8 cellular contexts compared by ENCODE assay signal in the genomic region with DNA sequence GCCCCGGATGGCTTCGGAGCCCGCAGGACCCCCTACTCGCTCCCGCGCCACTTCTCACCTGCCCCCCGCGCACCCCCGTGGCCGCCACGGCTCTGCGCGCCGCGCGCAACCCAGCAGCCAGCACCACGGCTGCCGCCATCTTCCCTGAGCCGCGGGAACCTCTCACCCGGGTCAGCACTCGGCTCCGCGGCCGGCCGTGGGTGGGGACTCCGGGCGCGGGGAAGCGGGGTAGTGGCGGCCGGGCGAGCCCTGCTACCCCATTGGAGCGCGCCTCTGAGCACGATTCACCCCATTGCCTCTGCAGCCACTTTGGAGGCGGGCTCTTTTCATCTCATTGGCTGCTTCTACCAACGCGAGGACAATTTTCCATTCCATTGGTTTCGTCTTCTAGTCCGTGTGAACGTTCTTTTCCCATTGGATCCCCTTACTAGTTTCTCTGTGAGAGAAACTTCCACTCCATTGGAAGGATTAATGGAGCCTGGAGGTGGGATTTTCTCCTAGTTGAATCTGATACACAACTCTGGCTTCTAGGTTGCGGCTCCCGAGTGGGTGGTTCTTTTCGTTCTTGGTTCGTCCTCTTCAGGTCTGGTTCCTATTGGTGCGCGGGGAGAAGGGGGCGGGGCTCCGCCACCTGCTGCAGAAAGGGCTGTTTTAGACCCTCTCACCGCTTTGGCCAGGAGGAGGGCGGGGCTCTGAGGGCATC. TPM values are rescaled to one million over a fixed set of nuclear protein-coding genes. Genes with fewer than 3 reads are reported as not detected.
A peak's percentile ranks its signal among the peaks of the same experiment; 100 is the strongest.
DNase-seq lines count a peak whose midpoint lies in the region; ATAC-seq and TF ChIP-seq lines count a peak whose summit lies in the region.

A gene (minus strand): TSS at position 202 of the 703 bp plus-strand sequence. CDS start 63 bp downstream, at position 139.

- H3K27ac ChIP-seq in caudate nucleus (ENCODE audit: low read depth, low read length) = peak within 1 kb of the TSS; percentile 95

- H3K4me3 Mint-ChIP-seq in activated B cell treated with CpG ODN at 0.5 μM for 24 hours = peak within 1 kb of the TSS; percentile 98
- peak within 1 kb of the TSS; percentile 94 to 99 (median 96) for H3K4me3 Mint-ChIP-seq in immature natural killer cell

- H3K4me1 Mint-ChIP-seq in activated B cell treated with CpG ODN at 0.5 μM for 24 hours = peaks cover 36% of the 10 kb centered on the region
- peaks cover 46% of the 10 kb centered on the region in 2 donors for H3K4me1 Mint-ChIP-seq in immature natural killer cell

- H3K36me3 Mint-ChIP-seq in activated B cell treated with CpG ODN at 0.5 μM for 24 hours (ENCODE audit: low read depth) (peaks cover 9% of the 10 kb centered on the region), immature natural killer cell (no peaks in the 10 kb centered on the region)

- in situ Hi-C loops in GM18951 (cut with MboI; ENCODE audit: low sequenced_read_pairs, unreplicated experiment) = no loop called here

- TF ChIP-seq POLR2A in GM18951 (IDR thresholded peaks at IDR 0.05; ENCODE audit: extremely low read depth, insufficient read depth, insufficient read length) = peak; percentile 96

- CTCF ChIA-PET in activated B cell treated with CpG ODN at 0.5 μM for 24 hours (lab: Charles Lee) = interaction anchor here (1.0 to 4.1 kb wide), 4 partner anchors 12 to 67 kb away, joined by 3 to 31 read pairs (median 13); no protein-coding TSS in a partner anchor

- peak; percentile 97 for DNase-seq in AG08395 (ENCODE audit: low spot score)
- DNase-seq in NCI-H345 (lab: John Stamatoyannopoulos, UW) = peak; percentile 99
- DNase-seq in activated B cell treated with CpG ODN at 0.5 μM for 24 hours = peak; percentile 90
- peak; percentile 75 to 99 (median 95) for DNase-seq in caudate nucleus (lab: John Stamatoyannopoulos, UW)
- peak; percentile 96 to 97 (median 96) for DNase-seq in immature natural killer cell
- peak; percentile 95 for DNase-seq in smooth muscle cell of the brain vasculature (ENCODE audit: low read depth, low spot score)

- POLR2A ChIA-PET in activated B cell treated with CpG ODN at 0.5 μM for 24 hours (lab: Charles Lee) = interaction anchor here (0.8 to 1.9 kb wide), 16 partner anchors 8 to 325 kb away, joined by 3 to 18 read pairs (median 4); a partner anchor contains a TSS

- no peaks in the 10 kb centered on the region for H3K9me3 Mint-ChIP-seq in activated B cell treated with CpG ODN at 0.5 μM for 24 hours
- no peaks in the 10 kb centered on the region for H3K9me3 Mint-ChIP-seq in immature natural killer cell

- TF ChIP-seq CTCF in activated B cell treated with CpG ODN at 0.5 μM for 24 hours (IDR thresholded peaks at IDR 0.05) = no peak

- intact Hi-C loops in activated B cell treated with CpG ODN at 0.5 μM for 24 hours (cut with micrococcal nuclease) = loop anchor here (1.0 to 10.0 kb wide), 12 partner anchors 14 to 2000 kb away; a partner anchor contains a TSS

- ATAC-seq in HG03196 (IDR thresholded peaks at IDR 0.05; ENCODE audit: unreplicated experiment) = peak; percentile 74
- peak; percentile 83 for ATAC-seq in activated B cell treated with CpG ODN at 0.5 μM for 24 hours (ENCODE audit: low read depth)

- H3K27me3 Mint-ChIP-seq in activated B cell treated with CpG ODN at 0.5 μM for 24 hours (no peaks in the 10 kb centered on the region), immature natural killer cell (ENCODE audit: low read depth in 3 of 3) (peaks cover 13 to 21% (median 15%) of the 10 kb centered on the region in 3 donors)

- H3K27ac Mint-ChIP-seq in activated B cell treated with CpG ODN at 0.5 μM for 24 hours (peak within 1 kb of the TSS; percentile 99), immature natural killer cell (peak within 1 kb of the TSS; percentile 93 to 99 (median 96))

RNA-seq across cellular contexts. Expression of the gene that starts here (rescaled TPM):
- 27.9 and 34.0 TPM in 2 replicates for total RNA-seq in activated B cell treated with CpG ODN at 0.5 μM for 24 hours
- 100 to 1,000 TPM; 105 to 124 (median 122) TPM for polyA plus RNA-seq in immature natural killer cell

Comparison
In these comparisons a context has a peak if more than half of its experiments do, and no peak if none do; other contexts are left out.
1. Peak in every context shown above with its lines: DNase-seq, ATAC-seq and H3K27ac ChIP-seq.